9 cellular contexts compared by ENCODE assay signal in the genomic region with DNA sequence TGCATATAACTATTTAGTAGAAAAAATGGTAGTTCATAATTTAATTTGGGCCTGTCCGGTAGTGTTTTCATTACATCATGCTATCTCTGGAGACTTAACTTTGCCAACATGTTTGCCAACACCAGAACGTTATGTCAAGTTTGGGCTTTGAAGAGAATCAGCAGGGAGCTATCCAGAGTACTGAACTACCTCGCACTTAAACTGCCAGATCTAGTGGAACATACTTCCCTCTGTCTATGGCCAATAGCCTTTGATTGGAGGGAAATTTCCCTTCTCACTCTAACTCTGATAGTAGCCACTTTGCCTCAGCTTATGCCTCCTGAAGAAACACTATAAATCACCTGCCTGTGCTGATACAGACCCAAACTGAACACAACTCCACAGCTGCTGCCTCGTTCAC. TPM values are rescaled to one million over a fixed set of nuclear protein-coding genes. Genes with fewer than 3 reads are reported as not detected.
A peak's percentile ranks its signal among the peaks of the same experiment; 100 is the strongest.
DNase-seq lines count a peak whose midpoint lies in the region; ATAC-seq and TF ChIP-seq lines count a peak whose summit lies in the region.
"Had no signal": no experiment of that assay in that cellular context is flagged by ENCODE, and none has a peak within 500 bp of the region (broad histone marks: within the 10 kb centered on the region; RNA-seq: fewer than 3 reads in every experiment).

No MANE protein-coding gene starts in this region.

- H3K27me3 ChIP-seq in MM.1S (replicated peaks; ENCODE audit: insufficient read depth, low read length) (no peaks in the 10 kb centered on the region), neural cell (ENCODE audit: insufficient read depth, low read depth, low read length) (no peaks in the 10 kb centered on the region)

- DNase-seq in GM20000 (ENCODE audit: low spot score): peak; percentile 10
- peak; percentile 49 for DNase-seq in MM.1S
- DNase-seq in choroid plexus epithelial cell (ENCODE audit: low read depth): peak; percentile 18
- DNase-seq in NCI-H146 treated with DMSO at 0.1 percent for 48 hours (lab: John Stamatoyannopoulos, UW; ENCODE audit: unreplicated experiment): no peak
- DNase-seq in germinal center (ENCODE audit: low spot score): no peak
- no peak for DNase-seq in stimulated activated naive CD8-positive, alpha-beta T cell treated with anti-CD3 and anti-CD28 coated beads, Interleukin-15, amount 100 ng/mL, for 72 hours
- DNase-seq: amygdala had no signal

- H3F3A ChIP-seq in MM.1S (ENCODE audit: insufficient read depth, low read length) (no peaks in the 10 kb centered on the region), neural cell (ENCODE audit: insufficient read depth, low read length, poor library complexity, severe bottlenecking) (peaks cover 17% of the 10 kb centered on the region)

- no peaks in the 10 kb centered on the region for H3K4me1 ChIP-seq in MM.1S (ENCODE audit: low read length)

- H3K4me3 ChIP-seq in MM.1S (ENCODE audit: low read length): no peak overlapping the region
- no peak overlapping the region for H3K4me3 ChIP-seq in choroid plexus epithelial cell (ENCODE audit: low read depth, low read length)
- no peak overlapping the region for H3K4me3 ChIP-seq in neural cell (ENCODE audit: low read length)

- H3K79me2 ChIP-seq in MM.1S (ENCODE audit: low read length) (no peaks in the 10 kb centered on the region), neural cell (replicated peaks; ENCODE audit: insufficient read depth, low read length) (no peaks in the 10 kb centered on the region)

- H3K27ac Mint-ChIP-seq in stimulated activated naive CD8-positive, alpha-beta T cell treated with anti-CD3 and anti-CD28 coated beads, Interleukin-15, amount 100 ng/mL, for 72 hours: no peak overlapping the region

- no peak overlapping the region for H3K9ac ChIP-seq in MM.1S (ENCODE audit: low read length)
- H3K9ac ChIP-seq in neural cell (ENCODE audit: low read length): no peak overlapping the region

- no peak overlapping the region for H2AFZ ChIP-seq in MM.1S (ENCODE audit: low read length)
- H2AFZ ChIP-seq in neural cell (ENCODE audit: low read depth, low read length): no peak overlapping the region

- no peak for TF ChIP-seq RAD21 in neural cell (conservative IDR thresholded peaks at IDR 0.05)

- H4K20me1 ChIP-seq in MM.1S (ENCODE audit: insufficient read depth, low read length) (no peaks in the 10 kb centered on the region), neural cell (ENCODE audit: insufficient read depth) (no peaks in the 10 kb centered on the region)

- ATAC-seq in HG03521 (IDR thresholded peaks at IDR 0.05; ENCODE audit: unreplicated experiment): no peak
- no peak for ATAC-seq in stimulated activated naive CD8-positive, alpha-beta T cell treated with anti-CD3 and anti-CD28 coated beads, Interleukin-15, amount 100 ng/mL, for 72 hours

- TF ChIP-seq EP300 in neural cell (conservative IDR thresholded peaks at IDR 0.05; ENCODE audit: poor library complexity, severe bottlenecking): no peak

- no peaks in the 10 kb centered on the region for H3K27me3 Mint-ChIP-seq in stimulated activated naive CD8-positive, alpha-beta T cell treated with anti-CD3 and anti-CD28 coated beads, Interleukin-15, amount 100 ng/mL, for 72 hours

- H3K4me1 Mint-ChIP-seq in stimulated activated naive CD8-positive, alpha-beta T cell treated with anti-CD3 and anti-CD28 coated beads, Interleukin-15, amount 100 ng/mL, for 72 hours: no peaks in the 10 kb centered on the region

- H3K9me2 ChIP-seq in MM.1S (replicated peaks; ENCODE audit: insufficient read depth, low read length) (no peaks in the 10 kb centered on the region), neural cell (ENCODE audit: insufficient read depth, low read length) (no peaks in the 10 kb centered on the region)

- no peaks in the 10 kb centered on the region for H3K9me3 ChIP-seq in MM.1S (replicated peaks; ENCODE audit: insufficient read depth, low read length)
- no peaks in the 10 kb centered on the region for H3K9me3 ChIP-seq in neural cell (ENCODE audit: low read length)

- H3K36me3 ChIP-seq in MM.1S (replicated peaks; ENCODE audit: insufficient read depth, low read length) (no peaks in the 10 kb centered on the region), neural cell (ENCODE audit: insufficient read depth, low read length) (no peaks in the 10 kb centered on the region)

- no peak overlapping the region for H3K4me2 ChIP-seq in MM.1S (ENCODE audit: low read depth, low read length)
- H3K4me2 ChIP-seq in neural cell (ENCODE audit: low read length): no peak overlapping the region

- TF ChIP-seq CTCF in GM20000 (IDR thresholded peaks at IDR 0.05; ENCODE audit: extremely low read depth, missing control alignments) (no peak), MM.1S (IDR thresholded peaks at IDR 0.05; ENCODE audit: low read length) (no peak), choroid plexus epithelial cell (conservative IDR thresholded peaks at IDR 0.05; ENCODE audit: low read depth, low read length) (no peak), neural cell (IDR thresholded peaks at IDR 0.05; ENCODE audit: poor library complexity, severe bottlenecking) (no peak)

- H3K27ac ChIP-seq in MM.1S (ENCODE audit: low read length) (no peak overlapping the region), neural cell (ENCODE audit: low read length) (no peak overlapping the region)

- no peak overlapping the region for H3K4me3 Mint-ChIP-seq in stimulated activated naive CD8-positive, alpha-beta T cell treated with anti-CD3 and anti-CD28 coated beads, Interleukin-15, amount 100 ng/mL, for 72 hours

- H3K9me3 Mint-ChIP-seq in stimulated activated naive CD8-positive, alpha-beta T cell treated with anti-CD3 and anti-CD28 coated beads, Interleukin-15, amount 100 ng/mL, for 72 hours: no peaks in the 10 kb centered on the region

TF ChIP-seq in neural cell, 6 proteins besides CTCF, POLR2A, EP300 and RAD21:
- TF ChIP-seq EZH2 (IDR thresholded peaks at IDR 0.05; ENCODE audit: borderline replicate concordance, insufficient read depth, low read length, poor library complexity, severe bottlenecking): no peak
- TF ChIP-seq, protein P1, sequence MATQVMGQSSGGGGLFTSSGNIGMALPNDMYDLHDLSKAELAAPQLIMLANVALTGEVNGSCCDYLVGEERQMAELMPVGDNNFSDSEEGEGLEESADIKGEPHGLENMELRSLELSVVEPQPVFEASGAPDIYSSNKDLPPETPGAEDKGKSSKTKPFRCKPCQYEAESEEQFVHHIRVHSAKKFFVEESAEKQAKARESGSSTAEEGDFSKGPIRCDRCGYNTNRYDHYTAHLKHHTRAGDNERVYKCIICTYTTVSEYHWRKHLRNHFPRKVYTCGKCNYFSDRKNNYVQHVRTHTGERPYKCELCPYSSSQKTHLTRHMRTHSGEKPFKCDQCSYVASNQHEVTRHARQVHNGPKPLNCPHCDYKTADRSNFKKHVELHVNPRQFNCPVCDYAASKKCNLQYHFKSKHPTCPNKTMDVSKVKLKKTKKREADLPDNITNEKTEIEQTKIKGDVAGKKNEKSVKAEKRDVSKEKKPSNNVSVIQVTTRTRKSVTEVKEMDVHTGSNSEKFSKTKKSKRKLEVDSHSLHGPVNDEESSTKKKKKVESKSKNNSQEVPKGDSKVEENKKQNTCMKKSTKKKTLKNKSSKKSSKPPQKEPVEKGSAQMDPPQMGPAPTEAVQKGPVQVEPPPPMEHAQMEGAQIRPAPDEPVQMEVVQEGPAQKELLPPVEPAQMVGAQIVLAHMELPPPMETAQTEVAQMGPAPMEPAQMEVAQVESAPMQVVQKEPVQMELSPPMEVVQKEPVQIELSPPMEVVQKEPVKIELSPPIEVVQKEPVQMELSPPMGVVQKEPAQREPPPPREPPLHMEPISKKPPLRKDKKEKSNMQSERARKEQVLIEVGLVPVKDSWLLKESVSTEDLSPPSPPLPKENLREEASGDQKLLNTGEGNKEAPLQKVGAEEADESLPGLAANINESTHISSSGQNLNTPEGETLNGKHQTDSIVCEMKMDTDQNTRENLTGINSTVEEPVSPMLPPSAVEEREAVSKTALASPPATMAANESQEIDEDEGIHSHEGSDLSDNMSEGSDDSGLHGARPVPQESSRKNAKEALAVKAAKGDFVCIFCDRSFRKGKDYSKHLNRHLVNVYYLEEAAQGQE (IDR thresholded peaks at IDR 0.05; ENCODE audit: borderline replicate concordance): peak; percentile 56

RNA-seq across cellular contexts. Expression of a gene that starts 10.0 kb away (rescaled TPM):
- polyA plus RNA-seq in neural cell: not detected in 2 replicates
- polyA minus RNA-seq in neural cell: not detected in 2 replicates

Comparison
In these comparisons a context has a peak if more than half of its experiments do, and no peak if none do; other contexts are left out.
1. DNase-seq: peak in GM20000 (single experiment), MM.1S (single experiment) and choroid plexus epithelial cell (single experiment); none in NCI-H146 treated with DMSO at 0.1 percent for 48 hours (single experiment), germinal center (single experiment) and stimulated activated naive CD8-positive, alpha-beta T cell treated with anti-CD3 and anti-CD28 coated beads, Interleukin-15, amount 100 ng/mL, for 72 hours (0 of 2).